9 cellular contexts compared by ENCODE assay signal in the genomic region with DNA sequence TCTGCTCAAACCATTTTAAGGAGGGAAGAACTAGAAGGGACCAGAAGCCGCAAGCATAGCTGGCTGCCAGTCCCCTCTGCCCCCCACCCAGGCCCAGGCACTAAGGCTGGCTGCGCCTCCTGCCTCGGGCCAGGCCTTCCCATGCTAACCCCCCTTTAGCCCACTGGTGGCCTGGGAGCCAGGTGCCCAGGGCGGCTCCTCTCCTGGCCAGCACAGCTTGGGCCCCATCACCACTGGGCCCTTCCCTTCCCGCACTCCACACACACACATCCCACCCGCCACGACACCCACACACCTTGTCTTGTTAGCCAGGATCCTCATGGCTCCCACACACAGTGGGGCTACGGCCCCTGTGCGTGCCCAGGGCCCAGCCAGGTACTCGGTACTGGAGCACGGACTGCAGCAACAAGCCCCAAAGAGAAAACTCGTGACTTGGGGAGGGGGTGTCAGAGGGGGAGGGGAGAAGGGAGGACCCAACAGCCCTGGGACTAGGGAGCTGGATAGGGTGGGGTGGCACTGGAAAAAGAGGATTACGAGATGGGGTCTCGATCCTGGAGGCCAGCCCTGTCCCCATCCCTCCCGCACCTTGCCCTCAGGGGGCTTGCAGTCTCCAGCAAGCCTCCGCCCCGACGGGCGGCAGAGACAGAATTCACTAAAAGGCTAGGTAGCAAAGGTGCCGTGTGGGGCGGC. TPM values are rescaled to one million over a fixed set of nuclear protein-coding genes. Genes with fewer than 3 reads are reported as not detected.
DNase-seq lines count a peak whose midpoint lies in the region; ATAC-seq and TF ChIP-seq lines count a peak whose summit lies in the region.
"Had no signal": no experiment of that assay in that cellular context is flagged by ENCODE, and none has a peak within 500 bp of the region (broad histone marks: within the 10 kb centered on the region; RNA-seq: fewer than 3 reads in every experiment).

No MANE protein-coding gene starts in this region.

- peak overlapping the region; percentile 60 for H3K27ac Mint-ChIP-seq in activated CD4-positive, alpha-beta T cell treated with anti-CD3 and anti-CD28 coated beads for 36 hours

- peak overlapping the region; percentile 92 to 95 for H3K27ac ChIP-seq in lung (ENCODE audit: low read depth in 1 of 2, low read length in 1 of 2)
- H3K27ac ChIP-seq in tibial nerve: peak overlapping the region; percentile 88 to 97 (median 93)

- CTCF ChIA-PET in activated CD4-positive, alpha-beta T cell treated with anti-CD3 and anti-CD28 coated beads for 36 hours (lab: Charles Lee): interaction anchor here (0.6 to 10.3 kb wide), 9 partner anchors 10 to 589 kb away, joined by 3 to 96 read pairs (median 3); partner anchors contain the start of genes CXCR5 and UPK2

- POLR2A ChIA-PET in activated CD4-positive, alpha-beta T cell treated with anti-CD3 and anti-CD28 coated beads for 36 hours (lab: Charles Lee): interaction anchor here (0.5 to 2.3 kb wide), 6 partner anchors 20 to 121 kb away, joined by 3 to 10 read pairs (median 3); partner anchors contain the start of gene DDX6

- no peak for TF ChIP-seq CTCF in choroid plexus epithelial cell (conservative IDR thresholded peaks at IDR 0.05; ENCODE audit: low read depth, low read length)
- TF ChIP-seq CTCF in lung (IDR thresholded peaks at IDR 0.05; ENCODE audit: control extremely low read depth, extremely low read depth): no peak
- peak in 1 of 5 experiments; percentile 0 for TF ChIP-seq CTCF in tibial nerve (IDR thresholded peaks at IDR 0.05)

- H3K27me3 ChIP-seq in lung (ENCODE audit: control insufficient read depth, insufficient read depth) (no peaks in the 10 kb centered on the region), tibial nerve (no peaks in the 10 kb centered on the region)

- peak overlapping the region; percentile 52 for H3K4me3 ChIP-seq in choroid plexus epithelial cell (ENCODE audit: low read depth, low read length)
- peak overlapping the region; percentile 41 for H3K4me3 ChIP-seq in lung
- peak overlapping the region; percentile 25 to 53 (median 40) for H3K4me3 ChIP-seq in tibial nerve

- H3K9me3 ChIP-seq in lung (ENCODE audit: control insufficient read depth in 2 of 2, insufficient read depth in 1 of 2, low read length in 1 of 2) (no peaks in the 10 kb centered on the region), tibial nerve (no peaks in the 10 kb centered on the region)

- WGBS in lung, 2 donors: 51 to 69% methylated on average over 18 to 21 of the region's 21 CpGs
- 27 to 37% methylated on average over 20 to 21 of the region's 21 CpGs for WGBS in tibial nerve, 2 donors

- H3K4me1 ChIP-seq in lung (ENCODE audit: control insufficient read depth in 2 of 2, insufficient read depth in 2 of 2, low read length in 2 of 2) (peaks cover 16 to 42% of the 10 kb centered on the region in 2 donors), tibial nerve (peaks cover 8 to 81% (median 69%) of the 10 kb centered on the region in 4 donors)

- TF ChIP-seq EP300 in tibial nerve (IDR thresholded peaks at IDR 0.05): no peak

- H3K36me3 ChIP-seq in lung (ENCODE audit: control insufficient read depth in 2 of 2, insufficient read depth in 2 of 2, low read length in 2 of 2): peaks cover 3 to 17% of the 10 kb centered on the region in 2 donors
- peaks cover 0 to 28% (median 0%) of the 10 kb centered on the region in 3 donors for H3K36me3 ChIP-seq in tibial nerve

- DNase-seq in activated CD4-positive, alpha-beta T cell treated with anti-CD3 and anti-CD28 coated beads for 36 hours: peak; percentile 35
- no peak for DNase-seq in activated CD4-positive, alpha-beta T cell treated with anti-CD3 and anti-CD28 coated beads for 4 hours
- no peak for DNase-seq in choroid plexus epithelial cell (ENCODE audit: low read depth)
- DNase-seq in lung (ENCODE audit: low spot score): no peak
- DNase-seq in tibial nerve (ENCODE audit: low spot score in 2 of 2): no peak
- DNase-seq in SW 1271 (lab: John Stamatoyannopoulos, UW): no peak

- no peak for ATAC-seq in activated CD4-positive, alpha-beta T cell treated with anti-CD3 and anti-CD28 coated beads for 36 hours
- ATAC-seq in lung (ENCODE audit: insufficient read depth, low FRiP score) (no peak), HG03342 (IDR thresholded peaks at IDR 0.05; ENCODE audit: unreplicated experiment) (no peak), HG03095 (IDR thresholded peaks at IDR 0.05; ENCODE audit: unreplicated experiment) (no peak)

- no peaks in the 10 kb centered on the region for H3K27me3 Mint-ChIP-seq in activated CD4-positive, alpha-beta T cell treated with anti-CD3 and anti-CD28 coated beads for 36 hours

- peaks cover 70% of the 10 kb centered on the region for H3K4me1 Mint-ChIP-seq in activated CD4-positive, alpha-beta T cell treated with anti-CD3 and anti-CD28 coated beads for 36 hours

- no peak for TF ChIP-seq POLR2A in tibial nerve (IDR thresholded peaks at IDR 0.05)

- intact Hi-C loops in activated CD4-positive, alpha-beta T cell treated with anti-CD3 and anti-CD28 coated beads for 36 hours (cut with DNase I, micrococcal nuclease): no loop called here

- H3K9me3 Mint-ChIP-seq in activated CD4-positive, alpha-beta T cell treated with anti-CD3 and anti-CD28 coated beads for 36 hours (ENCODE audit: low read depth): no peaks in the 10 kb centered on the region

- peaks cover 16% of the 10 kb centered on the region for H3K36me3 Mint-ChIP-seq in activated CD4-positive, alpha-beta T cell treated with anti-CD3 and anti-CD28 coated beads for 36 hours (ENCODE audit: low read depth)

- H3K4me3 Mint-ChIP-seq in activated CD4-positive, alpha-beta T cell treated with anti-CD3 and anti-CD28 coated beads for 36 hours: no peak overlapping the region

RNA-seq across cellular contexts. Expression of gene BCL9L, which starts 16.0 kb away (rescaled TPM):
- 10 to 100 TPM; 34.5 to 58.5 TPM for total RNA-seq in activated CD4-positive, alpha-beta T cell treated with anti-CD3 and anti-CD28 coated beads for 36 hours
- total RNA-seq in lung (10 to 100 TPM; 39.6 to 91.0 TPM), tibial nerve (10 to 100 TPM; 15.7 to 36.0 (median 28.5) TPM)
- polyA plus RNA-seq in lung: 10 to 100 TPM; 23.3 to 30.4 TPM

RNA-seq across cellular contexts. Expression of gene CXCR5, which starts 26.1 kb away (rescaled TPM):
- 10 to 100 TPM; 18.9 to 21.3 TPM for total RNA-seq in activated CD4-positive, alpha-beta T cell treated with anti-CD3 and anti-CD28 coated beads for 36 hours
- total RNA-seq in lung: under 1 TPM in 1 of 2 donors, not detected in 1; 0.48 TPM
- polyA plus RNA-seq in lung: under 1 TPM; 0.16 to 0.65 TPM
- total RNA-seq in tibial nerve: not detected
- total RNA-seq: RPMI7951 had no signal

RNA-seq across cellular contexts. Expression of gene UPK2, which starts 46.3 kb away (rescaled TPM):
- total RNA-seq in activated CD4-positive, alpha-beta T cell treated with anti-CD3 and anti-CD28 coated beads for 36 hours: under 1 TPM; 0.19 to 0.32 TPM
- total RNA-seq in lung (not detected), tibial nerve (not detected)
- under 1 TPM in 1 of 2 donors, not detected in 1; 0.07 TPM for polyA plus RNA-seq in lung
- total RNA-seq: RPMI7951 had no signal

Comparison
In these comparisons a context has a peak if more than half of its experiments do, and no peak if none do; other contexts are left out.
1. RNA of gene CXCR5, which starts 26.1 kb away (total RNA-seq): 18.9 to 21.3 TPM in activated CD4-positive, alpha-beta T cell treated with anti-CD3 and anti-CD28 coated beads for 36 hours; 0.48 TPM in lung and not detected in tibial nerve; every median in the first group is over 10 times any median in the second.
2. Peak in every context shown above with its lines, with median percentiles within 50 percentile points of each other: H3K4me3 ChIP-seq.